21 cellular contexts compared by ENCODE assay signal in the genomic region with DNA sequence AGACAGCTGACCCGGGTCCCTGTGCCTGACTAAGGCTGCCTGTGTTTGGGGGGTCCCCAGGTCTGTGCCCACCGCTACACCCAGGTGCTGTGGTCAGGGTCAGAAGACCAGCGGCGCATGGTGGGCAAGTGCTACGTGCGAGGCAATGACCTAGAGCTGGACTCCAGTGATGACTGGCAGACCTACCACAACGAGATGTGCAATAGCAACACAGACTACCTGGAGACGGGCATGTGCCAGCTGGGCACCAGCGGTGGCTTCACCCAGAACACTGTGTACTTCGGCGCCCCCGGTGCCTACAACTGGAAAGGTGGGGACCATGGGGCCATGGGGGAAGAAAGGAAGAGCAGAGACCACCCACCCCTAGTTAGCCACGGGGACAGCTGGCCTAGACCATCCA.
"Had no signal": no experiment of that assay in that cellular context is flagged by ENCODE, and none has a peak within 500 bp of the region (broad histone marks: within the 10 kb centered on the region; RNA-seq: fewer than 3 reads in every experiment).

No MANE protein-coding gene starts in this region.

- H2AFZ ChIP-seq: parathyroid adenoma had no signal

- H3K27me3 ChIP-seq: esophagus muscularis mucosa, right lobe of liver, stomach, testis, upper lobe of left lung had no signal

- H3K36me3 ChIP-seq: right lobe of liver had no signal

- H3K9ac ChIP-seq: parathyroid adenoma had no signal

- ATAC-seq: activated T-cell treated with anti-CD3 and anti-CD28 coated beads, Interleukin-2, amount 50 U/mL, for 72 hours; right lobe of liver; stimulated activated memory B cell treated with anti-CD40 and anti-IgM and Interleukin-4, amounts not matched to agents 10 μg/mL and 1 μg/mL and 100 μg/mL, for 72 hours had no signal

- H3K27ac ChIP-seq: esophagus muscularis mucosa, parathyroid adenoma, right lobe of liver, testis had no signal

- H3K4me3 ChIP-seq: esophagus muscularis mucosa, right lobe of liver, stomach, testis, upper lobe of left lung had no signal

- H3K4me1 ChIP-seq: right lobe of liver had no signal

- H3K9me3 ChIP-seq: esophagus muscularis mucosa, right lobe of liver, testis, upper lobe of left lung had no signal

- DNase-seq: activated CD4-positive, alpha-beta memory T cell treated with anti-CD3 and anti-CD28 coated beads for 36 hours; activated CD4-positive, alpha-beta T cell treated with anti-CD3 and anti-CD28 coated beads for 4 hours; activated CD4-positive, CD25-positive, alpha-beta regulatory T cell; activated effector memory CD4-positive, alpha-beta T cell treated with Interleukin-2 at 50 U/mL for 16 hours; activated naive CD4-positive, alpha-beta T cell treated with anti-CD3 and anti-CD28 coated beads for 36 hours; activated naive CD8-positive, alpha-beta T cell treated with anti-CD3 and anti-CD28 coated beads, Interleukin-2, amount 10 ng/mL, durations not matched to agents 7 days and 5 days; activated T-cell treated with anti-CD3 and anti-CD28 coated beads, Interleukin-2, amount 50 U/mL, for 72 hours; amniotic stem cell; dermis blood vessel endothelial cell; effector CD8-positive, alpha-beta T cell; hippocampal formation; small intestine; stimulated activated CD4-positive, alpha-beta T cell treated with anti-CD3 and anti-CD28 coated beads, Interleukin-15, amount 100 ng/mL, for 24 hours; stomach; T1000; testis; upper lobe of left lung had no signal
